In genomic region chr2:37532503-37532902, GRCh38 we compare ENCODE assay signal across 22 cellular contexts.
"Had no signal": no experiment of that assay in that cellular context is flagged by ENCODE, and none has a peak within 500 bp of the region (broad histone marks: within the 10 kb centered on the region; RNA-seq: fewer than 3 reads in every experiment).

No MANE protein-coding gene starts in this region.

- DNase-seq: cortex of kidney; dorsolateral prefrontal cortex; effector CD4-positive, alpha-beta T cell; head of caudate nucleus; left lung; mesendoderm; midbrain; naive thymus-derived CD4-positive, alpha-beta T cell; nucleus accumbens; sigmoid colon; stimulated activated CD4-positive, alpha-beta T cell treated with anti-CD3 and anti-CD28 coated beads, Interleukin-2, amount 100 ng/mL, for 24 hours; stimulated activated CD4-positive, alpha-beta T cell treated with anti-CD3 and anti-CD28 coated beads, Interleukin-4, amount 100 ng/mL, for 24 hours; stimulated activated naive CD4-positive, alpha-beta T cell treated with Interleukin-2 at 50 U/mL for 16 hours; stomach had no signal

- H2AFZ ChIP-seq: neural progenitor cell had no signal

- H3K4me1 Mint-ChIP-seq: nephron; neural progenitor cell; stimulated activated effector memory CD8-positive, alpha-beta T cell treated with anti-CD3 and anti-CD28 coated beads, Interleukin-12 subunit alpha, Interleukin-12 subunit beta, amount 100 ng/mL, for 72 hours had no signal

- ATAC-seq: left lung; naive thymus-derived CD4-positive, alpha-beta T cell; stimulated activated effector memory CD8-positive, alpha-beta T cell treated with anti-CD3 and anti-CD28 coated beads, Interleukin-12 subunit alpha, Interleukin-12 subunit beta, amount 100 ng/mL, for 72 hours had no signal

- H3K36me3 ChIP-seq: left lung, neural progenitor cell, prostate gland, right atrium auricular region, sigmoid colon, stomach, thyroid gland had no signal

- H3K36me3 Mint-ChIP-seq: naive thymus-derived CD4-positive, alpha-beta T cell; neural progenitor cell; stimulated activated effector memory CD8-positive, alpha-beta T cell treated with anti-CD3 and anti-CD28 coated beads, Interleukin-12 subunit alpha, Interleukin-12 subunit beta, amount 100 ng/mL, for 72 hours had no signal

- H3K27ac ChIP-seq: dorsolateral prefrontal cortex, left lung, neural progenitor cell, prostate gland, right atrium auricular region, sigmoid colon, stomach, thyroid gland had no signal

- H3K4me3 Mint-ChIP-seq: naive thymus-derived CD4-positive, alpha-beta T cell; nephron; neural progenitor cell; stimulated activated effector memory CD8-positive, alpha-beta T cell treated with anti-CD3 and anti-CD28 coated beads, Interleukin-12 subunit alpha, Interleukin-12 subunit beta, amount 100 ng/mL, for 72 hours had no signal

- H3K4me2 ChIP-seq: neural progenitor cell had no signal

- H3K27ac Mint-ChIP-seq: nephron; neural progenitor cell; stimulated activated effector memory CD8-positive, alpha-beta T cell treated with anti-CD3 and anti-CD28 coated beads, Interleukin-12 subunit alpha, Interleukin-12 subunit beta, amount 100 ng/mL, for 72 hours had no signal

- FAIRE-seq: frontal cortex, keratinocyte had no signal

- H3K4me3 ChIP-seq: dorsolateral prefrontal cortex, left lung, neural progenitor cell, prostate gland, right atrium auricular region, sigmoid colon, stomach, thyroid gland had no signal

- H3K4me1 ChIP-seq: left lung, neural progenitor cell, prostate gland, right atrium auricular region, thyroid gland had no signal

- H3K9ac ChIP-seq: neural progenitor cell had no signal

- H3K9me3 Mint-ChIP-seq: nephron; neural progenitor cell; stimulated activated effector memory CD8-positive, alpha-beta T cell treated with anti-CD3 and anti-CD28 coated beads, Interleukin-12 subunit alpha, Interleukin-12 subunit beta, amount 100 ng/mL, for 72 hours had no signal

- H3K27me3 ChIP-seq: left lung, neural progenitor cell, right atrium auricular region, sigmoid colon, stomach, thyroid gland had no signal

- H3K9me3 ChIP-seq: left lung, prostate gland, right atrium auricular region, sigmoid colon, stomach, thyroid gland had no signal
